3 cellular contexts compared by ENCODE assay signal in genomic region chr1:229402329-229402728, GRCh38. TPM values are rescaled to one million over a fixed set of nuclear protein-coding genes. Genes with fewer than 3 reads are reported as not detected.
"Had no signal": no experiment of that assay in that cellular context is flagged by ENCODE, and none has a peak within 500 bp of the region (broad histone marks: within the 10 kb centered on the region; RNA-seq: fewer than 3 reads in every experiment).

No MANE protein-coding gene starts in this region.

RNA-seq across cellular contexts. Expression of gene ACTA1, which starts 31.6 kb away (rescaled TPM):
- total RNA-seq: M059J, MCF 10A, NCI-H460 had no signal
